Comparison of ENCODE assay signal across 10 cellular contexts in genomic region chr9:90641868-90642558, GRCh38. TPM values are rescaled to one million over a fixed set of nuclear protein-coding genes. Genes with fewer than 3 reads are reported as not detected.
DNase-seq lines count a peak whose midpoint lies in the region; ATAC-seq and TF ChIP-seq lines count a peak whose summit lies in the region.
"Had no signal": no experiment of that assay in that cellular context is flagged by ENCODE, and none has a peak within 500 bp of the region (broad histone marks: within the 10 kb centered on the region; RNA-seq: fewer than 3 reads in every experiment).

No MANE protein-coding gene starts in this region.

- H3K27ac ChIP-seq in HUES64 (ENCODE audit: low read depth, low read length) = no peak overlapping the region
- H3K27ac ChIP-seq: testis had no signal

- DNase-seq in Ammon's horn (ENCODE audit: low spot score) (peak; percentile 59), endothelial cell (ENCODE audit: low spot score) (no peak), RKO (ENCODE audit: low spot score) (no peak), GM03348 (ENCODE audit: low spot score) (no peak), GM13976 (ENCODE audit: low spot score) (no peak)

- H3K4me1 ChIP-seq in HUES64 (ENCODE audit: insufficient read depth, low read length) (peaks cover 14% of the 10 kb centered on the region), neuron (ENCODE audit: insufficient read depth, low read length) (peaks cover 20% of the 10 kb centered on the region)
- H3K4me1 ChIP-seq: testis had no signal

- H2AFZ ChIP-seq in neuron (ENCODE audit: low read depth, low read length) = peak overlapping the region; percentile 65

- H3K9me3 ChIP-seq in HUES64 (ENCODE audit: insufficient read depth, low read depth, low read length) (no peaks in the 10 kb centered on the region), neuron (ENCODE audit: low read length) (no peaks in the 10 kb centered on the region)
- H3K9me3 ChIP-seq: MG63, testis had no signal

- peak overlapping the region; percentile 82 for H3K4me3 Mint-ChIP-seq in endothelial cell (ENCODE audit: unreplicated experiment)

- no peak overlapping the region for H3K9ac ChIP-seq in HUES64 (ENCODE audit: low read depth, low read length)

- WGBS in HUES64 = 32% methylated on average over 11 of the region's 11 CpGs

- peaks cover 1% of the 10 kb centered on the region for H3K27me3 Mint-ChIP-seq in endothelial cell (ENCODE audit: unreplicated experiment)

- H3K27ac Mint-ChIP-seq in endothelial cell (ENCODE audit: unreplicated experiment) = no peak overlapping the region

- in situ Hi-C loops in GM13976 (cut with MboI; ENCODE audit: low sequenced_read_pairs, unreplicated experiment) = no loop called here

- H3K9me3 Mint-ChIP-seq in endothelial cell (ENCODE audit: unreplicated experiment) = no peaks in the 10 kb centered on the region

- H3K4me3 ChIP-seq in HUES64 (ENCODE audit: low read length) (peak overlapping the region; percentile 62), neuron (ENCODE audit: low read length) (peak overlapping the region; percentile 64)

- TF ChIP-seq CTCF in endothelial cell (IDR thresholded peaks at IDR 0.05; ENCODE audit: unreplicated experiment) = no peak
- TF ChIP-seq CTCF in GM13976 (IDR thresholded peaks at IDR 0.05; ENCODE audit: borderline replicate concordance, control extremely low read depth, extremely low read depth, insufficient read depth, missing control alignments) = no peak

- peaks cover 8% of the 10 kb centered on the region for H3K4me1 Mint-ChIP-seq in endothelial cell (ENCODE audit: unreplicated experiment)

- peaks cover 45% of the 10 kb centered on the region for H3K27me3 ChIP-seq in HUES64 (ENCODE audit: insufficient read depth, low read length)
- H3K27me3 ChIP-seq in neuron (ENCODE audit: insufficient read depth, low read length) = peaks cover 12% of the 10 kb centered on the region
- H3K27me3 ChIP-seq: testis had no signal

- H3K36me3 Mint-ChIP-seq in endothelial cell (ENCODE audit: low read depth, unreplicated experiment) = no peaks in the 10 kb centered on the region

- H3K36me3 ChIP-seq in HUES64 (ENCODE audit: insufficient read depth, low read length) = no peaks in the 10 kb centered on the region
- no peaks in the 10 kb centered on the region for H3K36me3 ChIP-seq in neuron (ENCODE audit: insufficient read depth, low read length)
- H3K36me3 ChIP-seq: MG63 had no signal

- no peak for ATAC-seq in HG03442 (IDR thresholded peaks at IDR 0.05; ENCODE audit: unreplicated experiment)

RNA-seq across cellular contexts. Expression of gene DIRAS2, which starts 0.6 kb away (rescaled TPM):
- polyA plus RNA-seq in HUES64 (2013, experiment 1 of 2) = 0.15 TPM
- 0.13 TPM for polyA plus RNA-seq in HUES64 (2013, experiment 2 of 2)
- total RNA-seq in endothelial cell (ENCODE audit: unreplicated experiment) = not detected
